Comparison of ENCODE assay signal across 1 cellular context in genomic region chr17:80043963-80044362, GRCh38.
TF ChIP-seq lines count a peak whose summit lies in the region.

No MANE protein-coding gene starts in this region.

TF ChIP-seq in HEK293, 187 proteins besides CTCF, POLR2A, EP300 and RAD21:
- no peak for TF ChIP-seq ZFP37 (tag by site-specific recombination; IDR thresholded peaks at IDR 0.05)
- 0 out of 2 replicates have a peak, but pooled peaks have one; percentile 15 for TF ChIP-seq ZNF580 (tag by site-specific recombination; IDR thresholded peaks at IDR 0.05)
